In genomic region chr7:72827839-72828591, GRCh38 we compare ENCODE assay signal across 8 cellular contexts. TPM values are rescaled to one million over a fixed set of nuclear protein-coding genes. Genes with fewer than 3 reads are reported as not detected.
DNase-seq lines count a peak whose midpoint lies in the region; ATAC-seq and TF ChIP-seq lines count a peak whose summit lies in the region.
"Not testable (repeated sequence)": the region's sequence is repeated elsewhere in the genome, so short reads cannot be mapped to it uniquely, and the experiment has no call there.

Gene TYW1B (minus strand): TSS chr7:72828200. CDS start chr7:72828075, 125 bp downstream.

- H3K9me3 Mint-ChIP-seq in progenitor cell of endocrine pancreas (ENCODE audit: low read depth), result not testable (repeated sequence)

- not testable (repeated sequence) for H3K27me3 Mint-ChIP-seq in progenitor cell of endocrine pancreas

- H3K27ac Mint-ChIP-seq in progenitor cell of endocrine pancreas, result peak within 1 kb of the TSS; percentile 95

- not testable (repeated sequence) for TF ChIP-seq CTCF in progenitor cell of endocrine pancreas (IDR thresholded peaks at IDR 0.05; ENCODE audit: unreplicated experiment)

- peak within 1 kb of the TSS; percentile 86 for H3K4me3 Mint-ChIP-seq in progenitor cell of endocrine pancreas (ENCODE audit: low read depth)

- ATAC-seq in GM18502 (IDR thresholded peaks at IDR 0.05; ENCODE audit: poor library complexity, unreplicated experiment) (peak; percentile 89), HG02943 (IDR thresholded peaks at IDR 0.05; ENCODE audit: low read depth, unreplicated experiment) (peak; percentile 81), left ventricle myocardium superior (peak; percentile 88)

- peaks cover 13% of the 10 kb centered on the region for H3K4me1 Mint-ChIP-seq in progenitor cell of endocrine pancreas (ENCODE audit: low read depth)

- intact Hi-C loops in left ventricle myocardium superior (cut with micrococcal nuclease), result not testable (repeated sequence)

- DNase-seq in NCI-H187 (lab: John Stamatoyannopoulos, UW) (peak; percentile 96 to 98), T-helper 2 cell (peak; percentile 90 to 98 (median 96)), anterior cingulate cortex (lab: John Stamatoyannopoulos, UW) (peak; percentile 79 to 99 (median 97)), left ventricle myocardium superior (peak; percentile 97), progenitor cell of endocrine pancreas (ENCODE audit: low spot score, unreplicated experiment) (peak; percentile 94), ureter (ENCODE audit: low spot score) (peak; percentile 98)

- H3K36me3 Mint-ChIP-seq in progenitor cell of endocrine pancreas (ENCODE audit: insufficient read depth), result not testable (repeated sequence)

RNA-seq across cellular contexts. Expression of gene TYW1B, which starts in this region (rescaled TPM):
- total RNA-seq in left ventricle myocardium superior, result 2.8 TPM
- 4.2 and 5.7 TPM in 2 replicates for total RNA-seq in progenitor cell of endocrine pancreas
- 5.0 TPM for total RNA-seq in ureter

Comparison
In these comparisons a context has a peak if more than half of its experiments do, and no peak if none do; other contexts are left out.
1. Peak in every context shown above with its lines: DNase-seq and ATAC-seq.